In the genomic region with DNA sequence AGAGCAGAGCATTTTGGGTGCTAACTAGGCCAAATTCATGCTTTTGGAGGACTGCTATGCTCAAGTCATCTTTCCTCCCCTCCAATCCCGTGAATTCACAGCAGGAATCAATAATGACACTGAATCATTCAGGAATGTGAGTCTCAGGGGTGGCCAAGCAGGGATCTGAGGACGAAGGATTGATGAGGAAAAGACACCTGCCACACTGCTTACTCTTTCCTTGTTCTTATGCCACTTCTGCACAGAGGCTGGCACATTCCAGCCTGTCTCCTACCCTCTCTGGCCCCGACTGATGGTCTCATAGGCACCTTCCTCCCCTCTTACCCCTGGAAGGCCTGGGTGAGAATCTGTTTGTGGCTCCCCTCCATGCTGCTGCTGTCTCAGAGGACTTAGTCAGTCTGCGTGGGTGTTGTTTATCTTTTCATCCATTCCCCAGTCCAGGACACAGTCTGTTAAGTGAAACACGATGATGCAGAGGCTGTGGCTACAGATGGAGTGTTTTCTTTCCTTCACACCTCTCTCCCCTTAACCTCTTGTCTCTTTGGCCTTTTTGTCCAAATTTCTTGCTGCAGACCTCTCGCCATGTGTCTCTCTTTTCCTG, we compare ENCODE assay signal across 10 cellular contexts.
DNase-seq lines count a peak whose midpoint lies in the region; ATAC-seq and TF ChIP-seq lines count a peak whose summit lies in the region.
"Had no signal": no experiment of that assay in that cellular context is flagged by ENCODE, and none has a peak within 500 bp of the region (broad histone marks: within the 10 kb centered on the region; RNA-seq: fewer than 3 reads in every experiment).

No MANE protein-coding gene starts in this region.

- in situ Hi-C loops in astrocyte of the cerebellum (cut with HindIII; ENCODE audit: low sequenced_read_pairs): no loop called here

- H3K4me3 ChIP-seq in astrocyte of the cerebellum (ENCODE audit: low read depth, low read length) (no peak overlapping the region), suprapubic skin (no peak overlapping the region)

- no peak for TF ChIP-seq CTCF in astrocyte of the cerebellum (IDR thresholded peaks at IDR 0.05; ENCODE audit: low read depth, low read length, missing control alignments)
- TF ChIP-seq CTCF in suprapubic skin (IDR thresholded peaks at IDR 0.05): no peak

- H3K27ac ChIP-seq in suprapubic skin: no peak overlapping the region
- H3K27ac ChIP-seq: HL-60 had no signal

- ATAC-seq in GM19455 (IDR thresholded peaks at IDR 0.05; ENCODE audit: unreplicated experiment): no peak
- ATAC-seq in HG03039 (IDR thresholded peaks at IDR 0.05; ENCODE audit: unreplicated experiment): no peak

- no peaks in the 10 kb centered on the region for H3K9me3 ChIP-seq in suprapubic skin

- TF ChIP-seq EP300 in suprapubic skin (IDR thresholded peaks at IDR 0.05): no peak

- H3K4me1 ChIP-seq in suprapubic skin: peaks cover 17% of the 10 kb centered on the region

- 49% methylated on average over 6 of the region's 6 CpGs for WGBS in suprapubic skin

- H3K36me3 ChIP-seq in suprapubic skin: no peaks in the 10 kb centered on the region

- DNase-seq in HCEC 1CT (peak; percentile 92), astrocyte of the cerebellum (ENCODE audit: low read depth) (peak; percentile 24), hepatic stellate cell (ENCODE audit: low spot score) (peak; percentile 60), stromal cell of bone marrow (ENCODE audit: low read depth) (peak; percentile 68), suprapubic skin (ENCODE audit: low spot score in 2 of 2) (no peak)
- no peak for DNase-seq in activated CD4-positive, alpha-beta T cell treated with anti-CD3 and anti-CD28 coated beads, Interleukin-2, amount 50 U/mL, for 4 hours
- DNase-seq: naive B cell had no signal

- H3K27me3 ChIP-seq in suprapubic skin: no peaks in the 10 kb centered on the region

- TF ChIP-seq POLR2A in suprapubic skin (IDR thresholded peaks at IDR 0.05): no peak

Comparison
In these comparisons a context has a peak if more than half of its experiments do, and no peak if none do; other contexts are left out.
1. DNase-seq: peak in HCEC 1CT (single experiment), astrocyte of the cerebellum (single experiment), hepatic stellate cell (single experiment) and stromal cell of bone marrow (single experiment); none in suprapubic skin (0 of 2) and activated CD4-positive, alpha-beta T cell treated with anti-CD3 and anti-CD28 coated beads, Interleukin-2, amount 50 U/mL, for 4 hours (0 of 2).